ENCODE assay signal across 11 cellular contexts in genomic region chr6:156949376-156949775, GRCh38.
DNase-seq lines count a peak whose midpoint lies in the region; ATAC-seq and TF ChIP-seq lines count a peak whose summit lies in the region.
"Had no signal": no experiment of that assay in that cellular context is flagged by ENCODE, and none has a peak within 500 bp of the region (broad histone marks: within the 10 kb centered on the region; RNA-seq: fewer than 3 reads in every experiment).

No MANE protein-coding gene starts in this region.

- POLR2A ChIA-PET in activated CD4-positive, alpha-beta T cell treated with anti-CD3 and anti-CD28 coated beads, Interleukin-2, amount 10 ng/mL, durations not matched to agents 7 days and 5 days (lab: Charles Lee) = no interaction called here
- POLR2A ChIA-PET in WTC11 (lab: Charles Lee) = no interaction called here

- intact Hi-C loops in activated CD4-positive, alpha-beta T cell treated with anti-CD3 and anti-CD28 coated beads, Interleukin-2, amount 10 ng/mL, durations not matched to agents 24 days and 14 days (cut with micrococcal nuclease) = no loop called here
- intact Hi-C loops in left ventricle myocardium superior (cut with micrococcal nuclease) = no loop called here

- CTCF ChIA-PET in activated CD4-positive, alpha-beta T cell treated with anti-CD3 and anti-CD28 coated beads, Interleukin-2, amount 10 ng/mL, durations not matched to agents 7 days and 5 days (lab: Charles Lee) = no interaction called here
- CTCF ChIA-PET in WTC11 (lab: Charles Lee) = no interaction called here
- CTCF ChIA-PET in activated CD8-positive, alpha-beta memory T cell treated with anti-CD3 and anti-CD28 coated beads, Interleukin-2, amount 10 ng/mL, durations not matched to agents 7 days and 5 days (lab: Charles Lee) = no interaction called here

- ATAC-seq in WTC11 (peak; percentile 15; the same call in 1 of the 2 replicates), left ventricle myocardium superior (peak; percentile 64), GM19397 (IDR thresholded peaks at IDR 0.05; ENCODE audit: unreplicated experiment) (no peak)
- no peak for ATAC-seq in activated CD8-positive, alpha-beta memory T cell treated with anti-CD3 and anti-CD28 coated beads, Interleukin-2, amount 10 ng/mL, durations not matched to agents 7 days and 5 days
- ATAC-seq: GM12878 had no signal

- TF ChIP-seq CTCF in WTC11 (IDR thresholded peaks at IDR 0.05) (no peak), suprapubic skin (IDR thresholded peaks at IDR 0.05) (no peak)

- 19% methylated on average over 2 of the region's 2 CpGs for WGBS in suprapubic skin

- no peaks in the 10 kb centered on the region for H3K27me3 ChIP-seq in suprapubic skin

- DNase-seq in activated CD4-positive, alpha-beta T cell treated with anti-CD3 and anti-CD28 coated beads, Interleukin-2, amount 10 ng/mL, durations not matched to agents 24 days and 14 days = peak; percentile 40
- DNase-seq in activated CD4-positive, alpha-beta T cell treated with anti-CD3 and anti-CD28 coated beads, Interleukin-2, amount 10 ng/mL, durations not matched to agents 7 days and 5 days = no peak
- no peak for DNase-seq in WTC11 (ENCODE audit: low spot score)
- no peak for DNase-seq in left ventricle myocardium superior
- DNase-seq in suprapubic skin (ENCODE audit: low spot score in 2 of 2) = no peak
- no peak for DNase-seq in activated CD8-positive, alpha-beta memory T cell treated with anti-CD3 and anti-CD28 coated beads, Interleukin-2, amount 10 ng/mL, durations not matched to agents 7 days and 5 days
- no peak for DNase-seq in NCI-H2227 (lab: John Stamatoyannopoulos, UW; ENCODE audit: unreplicated experiment)
- DNase-seq: activated T-cell treated with anti-CD3 and anti-CD28 coated beads, Interleukin-2, amount 50 U/mL, for 1 hour; effector memory CD4-positive, alpha-beta T cell had no signal

- no peak overlapping the region for H3K27ac Mint-ChIP-seq in activated CD4-positive, alpha-beta T cell treated with anti-CD3 and anti-CD28 coated beads, Interleukin-2, amount 10 ng/mL, durations not matched to agents 24 days and 14 days
- H3K27ac Mint-ChIP-seq in activated CD4-positive, alpha-beta T cell treated with anti-CD3 and anti-CD28 coated beads, Interleukin-2, amount 10 ng/mL, durations not matched to agents 7 days and 5 days = no peak overlapping the region
- peak overlapping the region; percentile 25; the same call in 1 of the 2 replicates for H3K27ac Mint-ChIP-seq in WTC11
- H3K27ac Mint-ChIP-seq in activated CD8-positive, alpha-beta memory T cell treated with anti-CD3 and anti-CD28 coated beads, Interleukin-2, amount 10 ng/mL, durations not matched to agents 7 days and 5 days = no peak overlapping the region

- TF ChIP-seq EP300 in suprapubic skin (IDR thresholded peaks at IDR 0.05) = no peak

- H3K36me3 ChIP-seq in suprapubic skin = no peaks in the 10 kb centered on the region

- peaks cover 37% of the 10 kb centered on the region for H3K4me1 ChIP-seq in suprapubic skin

- no peaks in the 10 kb centered on the region for H3K9me3 Mint-ChIP-seq in activated CD4-positive, alpha-beta T cell treated with anti-CD3 and anti-CD28 coated beads, Interleukin-2, amount 10 ng/mL, durations not matched to agents 24 days and 14 days
- no peaks in the 10 kb centered on the region for H3K9me3 Mint-ChIP-seq in activated CD4-positive, alpha-beta T cell treated with anti-CD3 and anti-CD28 coated beads, Interleukin-2, amount 10 ng/mL, durations not matched to agents 7 days and 5 days
- no peaks in the 10 kb centered on the region for H3K9me3 Mint-ChIP-seq in WTC11
- H3K9me3 Mint-ChIP-seq in activated CD8-positive, alpha-beta memory T cell treated with anti-CD3 and anti-CD28 coated beads, Interleukin-2, amount 10 ng/mL, durations not matched to agents 7 days and 5 days (ENCODE audit: low read depth) = no peaks in the 10 kb centered on the region

- no peak overlapping the region for H3K4me3 ChIP-seq in suprapubic skin
- H3K4me3 ChIP-seq: GM12878 had no signal

- no peaks in the 10 kb centered on the region for H3K36me3 Mint-ChIP-seq in activated CD4-positive, alpha-beta T cell treated with anti-CD3 and anti-CD28 coated beads, Interleukin-2, amount 10 ng/mL, durations not matched to agents 24 days and 14 days (ENCODE audit: low read depth)
- H3K36me3 Mint-ChIP-seq in activated CD4-positive, alpha-beta T cell treated with anti-CD3 and anti-CD28 coated beads, Interleukin-2, amount 10 ng/mL, durations not matched to agents 7 days and 5 days (ENCODE audit: low read depth) = no peaks in the 10 kb centered on the region
- no peaks in the 10 kb centered on the region for H3K36me3 Mint-ChIP-seq in WTC11
- no peaks in the 10 kb centered on the region for H3K36me3 Mint-ChIP-seq in activated CD8-positive, alpha-beta memory T cell treated with anti-CD3 and anti-CD28 coated beads, Interleukin-2, amount 10 ng/mL, durations not matched to agents 7 days and 5 days

- H3K27ac ChIP-seq in suprapubic skin = peak overlapping the region; percentile 35

- H3K4me3 Mint-ChIP-seq in activated CD4-positive, alpha-beta T cell treated with anti-CD3 and anti-CD28 coated beads, Interleukin-2, amount 10 ng/mL, durations not matched to agents 24 days and 14 days = no peak overlapping the region
- no peak overlapping the region for H3K4me3 Mint-ChIP-seq in activated CD4-positive, alpha-beta T cell treated with anti-CD3 and anti-CD28 coated beads, Interleukin-2, amount 10 ng/mL, durations not matched to agents 7 days and 5 days
- no peak overlapping the region for H3K4me3 Mint-ChIP-seq in WTC11
- no peak overlapping the region for H3K4me3 Mint-ChIP-seq in activated CD8-positive, alpha-beta memory T cell treated with anti-CD3 and anti-CD28 coated beads, Interleukin-2, amount 10 ng/mL, durations not matched to agents 7 days and 5 days

- no peaks in the 10 kb centered on the region for H3K27me3 Mint-ChIP-seq in activated CD4-positive, alpha-beta T cell treated with anti-CD3 and anti-CD28 coated beads, Interleukin-2, amount 10 ng/mL, durations not matched to agents 24 days and 14 days
- H3K27me3 Mint-ChIP-seq in activated CD4-positive, alpha-beta T cell treated with anti-CD3 and anti-CD28 coated beads, Interleukin-2, amount 10 ng/mL, durations not matched to agents 7 days and 5 days = no peaks in the 10 kb centered on the region
- no peaks in the 10 kb centered on the region for H3K27me3 Mint-ChIP-seq in WTC11 (ENCODE audit: low read depth)
- no peaks in the 10 kb centered on the region for H3K27me3 Mint-ChIP-seq in activated CD8-positive, alpha-beta memory T cell treated with anti-CD3 and anti-CD28 coated beads, Interleukin-2, amount 10 ng/mL, durations not matched to agents 7 days and 5 days

- H3K9me3 ChIP-seq in suprapubic skin = no peaks in the 10 kb centered on the region

- H3K4me1 Mint-ChIP-seq in activated CD4-positive, alpha-beta T cell treated with anti-CD3 and anti-CD28 coated beads, Interleukin-2, amount 10 ng/mL, durations not matched to agents 24 days and 14 days = peaks cover 16% of the 10 kb centered on the region
- peaks cover 26% of the 10 kb centered on the region for H3K4me1 Mint-ChIP-seq in activated CD4-positive, alpha-beta T cell treated with anti-CD3 and anti-CD28 coated beads, Interleukin-2, amount 10 ng/mL, durations not matched to agents 7 days and 5 days
- peaks cover 65% of the 10 kb centered on the region for H3K4me1 Mint-ChIP-seq in WTC11
- H3K4me1 Mint-ChIP-seq in activated CD8-positive, alpha-beta memory T cell treated with anti-CD3 and anti-CD28 coated beads, Interleukin-2, amount 10 ng/mL, durations not matched to agents 7 days and 5 days = peaks cover 15% of the 10 kb centered on the region

- TF ChIP-seq POLR2A in suprapubic skin (IDR thresholded peaks at IDR 0.05) = no peak

TF ChIP-seq in WTC11, 78 proteins besides CTCF, POLR2A, EP300 and RAD21 (continues in another document):
- TF ChIP-seq NFYB (CRISPR knock-in tag; conservative IDR thresholded peaks at IDR 0.05; ENCODE audit: low read depth) (no peak), SMAD4 (CRISPR knock-in tag; IDR thresholded peaks at IDR 0.05) (no peak), USF2 (CRISPR knock-in tag; IDR thresholded peaks at IDR 0.05) (no peak), IRF1 (CRISPR knock-in tag; IDR thresholded peaks at IDR 0.05) (no peak), SOX15 (CRISPR knock-in tag; IDR thresholded peaks at IDR 0.05) (no peak), FOXP1 (CRISPR knock-in tag; IDR thresholded peaks at IDR 0.05; ENCODE audit: borderline replicate concordance) (no peak), SMAD3 (CRISPR knock-in tag; IDR thresholded peaks at IDR 0.05; ENCODE audit: borderline replicate concordance) (no peak), MAX (CRISPR knock-in tag; IDR thresholded peaks at IDR 0.05) (no peak), NR2C2 (CRISPR knock-in tag; IDR thresholded peaks at IDR 0.05) (no peak), JUN (CRISPR knock-in tag; IDR thresholded peaks at IDR 0.05) (no peak), TEAD4 (CRISPR knock-in tag; IDR thresholded peaks at IDR 0.05) (no peak), MXD4 (CRISPR knock-in tag; IDR thresholded peaks at IDR 0.05; ENCODE audit: borderline replicate concordance) (no peak)

Comparison
In these comparisons a context has a peak if more than half of its experiments do, and no peak if none do; other contexts are left out.
1. ATAC-seq: peak in WTC11 (single experiment) and left ventricle myocardium superior (single experiment); none in activated CD8-positive, alpha-beta memory T cell treated with anti-CD3 and anti-CD28 coated beads, Interleukin-2, amount 10 ng/mL, durations not matched to agents 7 days and 5 days (single experiment) and GM19397 (single experiment).